Comparison of ENCODE assay signal across 14 cellular contexts in the genomic region with DNA sequence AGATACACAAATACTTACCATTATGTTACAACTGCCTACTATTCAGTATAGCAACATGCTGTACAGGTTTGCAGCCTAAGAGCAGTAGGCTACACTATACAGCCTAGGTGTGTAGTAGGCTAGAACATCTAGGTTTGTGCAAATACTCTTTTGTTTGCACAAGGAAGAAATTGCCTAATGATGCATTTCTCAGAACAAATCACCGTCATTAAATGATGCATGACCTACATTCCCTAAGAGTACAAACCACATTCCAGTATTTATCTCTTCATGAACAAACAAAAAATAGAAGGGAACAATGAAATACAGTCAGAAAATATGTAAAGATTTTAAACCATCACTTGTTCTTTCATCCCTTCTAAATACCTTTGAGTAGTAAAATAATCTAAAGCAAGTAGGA.
DNase-seq lines count a peak whose midpoint lies in the region; ATAC-seq and TF ChIP-seq lines count a peak whose summit lies in the region.
"Had no signal": no experiment of that assay in that cellular context is flagged by ENCODE, and none has a peak within 500 bp of the region (broad histone marks: within the 10 kb centered on the region; RNA-seq: fewer than 3 reads in every experiment).

No MANE protein-coding gene starts in this region.

- intact Hi-C loops in MCF 10A (cut with micrococcal nuclease) (no loop called here), breast epithelium (cut with DNase I; ENCODE audit: low total_unique reads) (no loop called here), right cardiac atrium (cut with DNase I) (no loop called here)

- H3K27ac ChIP-seq in breast epithelium (no peak overlapping the region), right cardiac atrium (ENCODE audit: low read length) (no peak overlapping the region)

- CTCF ChIA-PET in MCF 10A (lab: Yijun Ruan, JAX) = no interaction called here

- POLR2A ChIA-PET in MCF 10A (lab: Yijun Ruan, JAX) = no interaction called here
- POLR2A ChIA-PET in naive thymus-derived CD8-positive, alpha-beta T cell (lab: Charles Lee) = no interaction called here

- H3K27me3 Mint-ChIP-seq in MCF 10A (ENCODE audit: insufficient read depth, unreplicated experiment) = no peaks in the 10 kb centered on the region
- no peaks in the 10 kb centered on the region for H3K27me3 Mint-ChIP-seq in naive thymus-derived CD8-positive, alpha-beta T cell
- H3K27me3 Mint-ChIP-seq: activated naive CD8-positive, alpha-beta T cell treated with anti-CD3 and anti-CD28 coated beads, Interleukin-2, amount 10 ng/mL, durations not matched to agents 7 days and 5 days; stimulated activated naive CD8-positive, alpha-beta T cell treated with anti-CD3 and anti-CD28 coated beads, Interleukin-15, Interleukin-2, amounts not matched to agents 100 ng/mL and 50 ng/mL, for 24 hours had no signal

- H3K4me1 ChIP-seq in breast epithelium (no peaks in the 10 kb centered on the region), right cardiac atrium (ENCODE audit: control insufficient read depth, insufficient read depth, low read length) (no peaks in the 10 kb centered on the region)

- H3K9me3 Mint-ChIP-seq in MCF 10A (ENCODE audit: unreplicated experiment) = no peaks in the 10 kb centered on the region
- no peaks in the 10 kb centered on the region for H3K9me3 Mint-ChIP-seq in naive thymus-derived CD8-positive, alpha-beta T cell
- H3K9me3 Mint-ChIP-seq: activated naive CD8-positive, alpha-beta T cell treated with anti-CD3 and anti-CD28 coated beads, Interleukin-2, amount 10 ng/mL, durations not matched to agents 7 days and 5 days; stimulated activated naive CD8-positive, alpha-beta T cell treated with anti-CD3 and anti-CD28 coated beads, Interleukin-15, Interleukin-2, amounts not matched to agents 100 ng/mL and 50 ng/mL, for 24 hours had no signal

- no peaks in the 10 kb centered on the region for H3K27me3 ChIP-seq in breast epithelium
- H3K27me3 ChIP-seq in right cardiac atrium (ENCODE audit: control insufficient read depth, insufficient read depth) = no peaks in the 10 kb centered on the region

- no peak for TF ChIP-seq CTCF in MCF 10A (IDR thresholded peaks at IDR 0.05; ENCODE audit: unreplicated experiment)
- TF ChIP-seq CTCF in breast epithelium (IDR thresholded peaks at IDR 0.05) = no peak

- no peak for ATAC-seq in right cardiac atrium
- ATAC-seq in naive thymus-derived CD8-positive, alpha-beta T cell = no peak

- peaks cover 12% of the 10 kb centered on the region for H3K4me1 Mint-ChIP-seq in MCF 10A (ENCODE audit: insufficient read depth, unreplicated experiment)
- H3K4me1 Mint-ChIP-seq in naive thymus-derived CD8-positive, alpha-beta T cell = no peaks in the 10 kb centered on the region
- H3K4me1 Mint-ChIP-seq: activated naive CD8-positive, alpha-beta T cell treated with anti-CD3 and anti-CD28 coated beads, Interleukin-2, amount 10 ng/mL, durations not matched to agents 7 days and 5 days had no signal

- WGBS in right cardiac atrium = 72% methylated on average over 1 of the region's 1 CpG

- BruUV-seq in MCF 10A (replicated peaks; lab: Mats Ljungman, UMichigan) = no TSS peak

- in situ Hi-C loops in SK-MEL-5 (cut with HindIII; ENCODE audit: low pct_unique_long_range_greater_than_20kb, low sequenced_read_pairs) = no loop called here

- TF ChIP-seq POLR2A in breast epithelium (IDR thresholded peaks at IDR 0.05) = no peak

- H3K4me3 Mint-ChIP-seq in MCF 10A (ENCODE audit: unreplicated experiment) = no peak overlapping the region
- no peak overlapping the region for H3K4me3 Mint-ChIP-seq in naive thymus-derived CD8-positive, alpha-beta T cell
- H3K4me3 Mint-ChIP-seq: activated naive CD8-positive, alpha-beta T cell treated with anti-CD3 and anti-CD28 coated beads, Interleukin-2, amount 10 ng/mL, durations not matched to agents 7 days and 5 days; stimulated activated naive CD8-positive, alpha-beta T cell treated with anti-CD3 and anti-CD28 coated beads, Interleukin-15, Interleukin-2, amounts not matched to agents 100 ng/mL and 50 ng/mL, for 24 hours had no signal

- H3K9me3 ChIP-seq in breast epithelium (no peaks in the 10 kb centered on the region), right cardiac atrium (ENCODE audit: control insufficient read depth, low read length) (no peaks in the 10 kb centered on the region)

- H3K36me3 ChIP-seq in breast epithelium = no peaks in the 10 kb centered on the region

- H3K27ac Mint-ChIP-seq in MCF 10A (ENCODE audit: low read depth, unreplicated experiment) = peak overlapping the region; percentile 82
- no peak overlapping the region for H3K27ac Mint-ChIP-seq in naive thymus-derived CD8-positive, alpha-beta T cell
- H3K27ac Mint-ChIP-seq: activated naive CD8-positive, alpha-beta T cell treated with anti-CD3 and anti-CD28 coated beads, Interleukin-2, amount 10 ng/mL, durations not matched to agents 7 days and 5 days; stimulated activated naive CD8-positive, alpha-beta T cell treated with anti-CD3 and anti-CD28 coated beads, Interleukin-15, Interleukin-2, amounts not matched to agents 100 ng/mL and 50 ng/mL, for 24 hours had no signal

- H3K4me3 ChIP-seq in breast epithelium = no peak overlapping the region
- H3K4me3 ChIP-seq in right cardiac atrium (ENCODE audit: low read length) = no peak overlapping the region

- DNase-seq in MCF 10A (ENCODE audit: unreplicated experiment) (peak; percentile 59), breast epithelium (ENCODE audit: low spot score in 2 of 2) (no peak), SK-MEL-5 (ENCODE audit: low read depth, low spot score) (peak; percentile 4), glomerular visceral epithelial cell (ENCODE audit: extremely low spot score) (peak; percentile 25), right cardiac atrium (no peak), cerebellar nuclear complex (lab: John Stamatoyannopoulos, UW) (no peak), COLO668 (lab: John Stamatoyannopoulos, UW; ENCODE audit: unreplicated experiment) (no peak)
- DNase-seq in naive thymus-derived CD8-positive, alpha-beta T cell = no peak
- DNase-seq: activated naive CD8-positive, alpha-beta T cell treated with anti-CD3 and anti-CD28 coated beads, Interleukin-2, amount 10 ng/mL, durations not matched to agents 7 days and 5 days; H7; left cardiac atrium; NK-92 treated with Interleukin-12 subunit alpha and Interleukin-12 subunit beta, amount 100 ng/mL, for 24 hours; stimulated activated CD4-positive, alpha-beta T cell treated with anti-CD3 and anti-CD28 coated beads, Interleukin-1b, Interleukin-23, amount 100 ng/mL, for 48 hours had no signal

- H3K36me3 Mint-ChIP-seq in MCF 10A (ENCODE audit: insufficient read depth, unreplicated experiment) = peaks cover 51% of the 10 kb centered on the region
- peaks cover 0 to 43% (median 27%) of the 10 kb centered on the region in 3 donors for H3K36me3 Mint-ChIP-seq in naive thymus-derived CD8-positive, alpha-beta T cell

Comparison
In these comparisons a context has a peak if more than half of its experiments do, and no peak if none do; other contexts are left out.
1. DNase-seq: peak in MCF 10A (single experiment), SK-MEL-5 (single experiment) and glomerular visceral epithelial cell (single experiment); none in breast epithelium (0 of 2), right cardiac atrium (0 of 3), naive thymus-derived CD8-positive, alpha-beta T cell (0 of 10), cerebellar nuclear complex (0 of 2) and COLO668 (single experiment).